8 cellular contexts compared by ENCODE assay signal in genomic region chr16:626787-627457, GRCh38. TPM values are rescaled to one million over a fixed set of nuclear protein-coding genes. Genes with fewer than 3 reads are reported as not detected.
DNase-seq lines count a peak whose midpoint lies in the region; ATAC-seq and TF ChIP-seq lines count a peak whose summit lies in the region.
"Had no signal": no experiment of that assay in that cellular context is flagged by ENCODE, and none has a peak within 500 bp of the region (broad histone marks: within the 10 kb centered on the region; RNA-seq: fewer than 3 reads in every experiment).

No MANE protein-coding gene starts in this region.

- DNase-seq in GOT3 (lab: John Stamatoyannopoulos, UW) (peak; percentile 73), amniotic stem cell (lab: John Stamatoyannopoulos, UW) (peak; percentile 96), neural crest cell (ENCODE audit: low read depth, low spot score) (no peak), mucosa of gallbladder (ENCODE audit: low spot score) (no peak), G401 (ENCODE audit: low spot score) (no peak)
- DNase-seq: activated B cell treated with CpG ODN at 0.5 μM for 24 hours had no signal

- peaks cover 3% of the 10 kb centered on the region for H3K36me3 Mint-ChIP-seq in neural crest cell (ENCODE audit: low read depth)

- in situ Hi-C loops in G401 (cut with HindIII; ENCODE audit: low sequenced_read_pairs) = no loop called here

- H3K4me3 Mint-ChIP-seq in neural crest cell = peak overlapping the region; percentile 54
- H3K4me3 Mint-ChIP-seq: activated B cell treated with CpG ODN at 0.5 μM for 24 hours had no signal

- no peaks in the 10 kb centered on the region for H3K9me3 Mint-ChIP-seq in neural crest cell
- H3K9me3 Mint-ChIP-seq: activated B cell treated with CpG ODN at 0.5 μM for 24 hours had no signal

- H3K27me3 Mint-ChIP-seq in neural crest cell (ENCODE audit: low read depth) = peaks cover 2% of the 10 kb centered on the region
- H3K27me3 Mint-ChIP-seq: activated B cell treated with CpG ODN at 0.5 μM for 24 hours had no signal

- H3K27ac Mint-ChIP-seq in neural crest cell (ENCODE audit: unreplicated experiment) = no peak overlapping the region
- H3K27ac Mint-ChIP-seq: activated B cell treated with CpG ODN at 0.5 μM for 24 hours had no signal

- peaks cover 25% of the 10 kb centered on the region for H3K4me1 Mint-ChIP-seq in neural crest cell
- H3K4me1 Mint-ChIP-seq: activated B cell treated with CpG ODN at 0.5 μM for 24 hours had no signal

- ATAC-seq in GM18519 (IDR thresholded peaks at IDR 0.05; ENCODE audit: low FRiP score, unreplicated experiment) = no peak
- ATAC-seq: heart left ventricle had no signal

- TF ChIP-seq CTCF in neural crest cell (conservative IDR thresholded peaks at IDR 0.05) = no peak

RNA-seq across cellular contexts. Expression of gene WFIKKN1, which starts 3.9 kb away (rescaled TPM):
- total RNA-seq in neural crest cell (8.1 and 8.5 TPM in 2 replicates), mucosa of gallbladder (1.7 TPM)
- 44.6 and 64.4 TPM in 2 replicates for total RNA-seq in G401 (2014; rRNA removed; shearing (Covaris generic))

RNA-seq across cellular contexts. Expression of gene METTL26, which starts 9.2 kb away (rescaled TPM):
- 73.4 and 75.3 TPM in 2 replicates for total RNA-seq in neural crest cell
- total RNA-seq in mucosa of gallbladder = 69.3 TPM
- total RNA-seq in G401 (2014; rRNA removed; shearing (Covaris generic)) = 119 and 161 TPM in 2 replicates

RNA-seq across cellular contexts. Expression of gene MCRIP2, which starts 14.7 kb away (rescaled TPM):
- total RNA-seq in neural crest cell = 16.2 and 17.6 TPM in 2 replicates
- 67.6 TPM for total RNA-seq in mucosa of gallbladder
- total RNA-seq in G401 (2014; rRNA removed; shearing (Covaris generic)) = 65.4 and 108 TPM in 2 replicates

RNA-seq across cellular contexts. Expression of gene WDR90, which starts 22.2 kb away (rescaled TPM):
- total RNA-seq in neural crest cell (95.8 and 97.0 TPM in 2 replicates), mucosa of gallbladder (62.4 TPM)
- total RNA-seq in G401 (2014; rRNA removed; shearing (Covaris generic)) = 25.0 and 39.8 TPM in 2 replicates

RNA-seq across cellular contexts. Expression of gene RAB40C, which starts 37.1 kb away (rescaled TPM):
- total RNA-seq in neural crest cell (30.9 and 31.6 TPM in 2 replicates), mucosa of gallbladder (33.1 TPM)
- 28.6 and 32.2 TPM in 2 replicates for total RNA-seq in G401 (2014; rRNA removed; shearing (Covaris generic))

Comparison
In these comparisons a context has a peak if more than half of its experiments do, and no peak if none do; other contexts are left out.
1. DNase-seq: peak in GOT3 (single experiment) and amniotic stem cell (single experiment); none in neural crest cell (single experiment), mucosa of gallbladder (single experiment) and G401 (single experiment).